In genomic region chr13:76634431-76635191, GRCh38 we compare ENCODE assay signal across 27 cellular contexts.
"Had no signal": no experiment of that assay in that cellular context is flagged by ENCODE, and none has a peak within 500 bp of the region (broad histone marks: within the 10 kb centered on the region; RNA-seq: fewer than 3 reads in every experiment).

No MANE protein-coding gene starts in this region.

- H3K36me3 ChIP-seq: ovary, prostate gland, thoracic aorta had no signal

- H3K27ac Mint-ChIP-seq: activated CD8-positive, alpha-beta T cell treated with anti-CD3 and anti-CD28 coated beads for 36 hours; activated naive CD4-positive, alpha-beta T cell treated with anti-CD3 and anti-CD28 coated beads, Interleukin-2, amount 50 U/mL, for 24 hours; activated naive CD8-positive, alpha-beta T cell treated with anti-CD3 and anti-CD28 coated beads, Interleukin-2, amount 50 U/mL, for 24 hours; activated T-helper 2 cell treated with anti-CD3 and anti-CD28 coated beads, Interferon-gamma antibody, Interleukin-2, Interleukin-4, amounts not matched to agents 10 μg/mL and 5 μg/mL and 100 μg/mL, durations not matched to agents 14 hours and 24 hours and 36 hours; endodermal cell; immature natural killer cell; stimulated activated effector memory CD8-positive, alpha-beta T cell treated with anti-CD3 and anti-CD28 coated beads, Interleukin-12 subunit alpha, Interleukin-12 subunit beta, amount 100 ng/mL, for 72 hours; stimulated activated naive CD8-positive, alpha-beta T cell treated with anti-CD3 and anti-CD28 coated beads, Interleukin-15, Interleukin-2, amounts not matched to agents 100 ng/mL and 50 ng/mL, for 24 hours had no signal

- DNase-seq: activated CD4-positive, alpha-beta T cell treated with anti-CD3 and anti-CD28 coated beads, Interleukin-2, amount 50 U/mL, for 1 hour; activated CD8-positive, alpha-beta T cell treated with anti-CD3 and anti-CD28 coated beads for 36 hours; activated naive CD8-positive, alpha-beta T cell treated with anti-CD3 and anti-CD28 coated beads, Interleukin-2, amount 50 U/mL, for 24 hours; activated T-cell treated with anti-CD3 and anti-CD28 coated beads, Interleukin-2, amount 50 U/mL, for 48 hours; amygdala; caudate nucleus; endodermal cell; foreskin fibroblast; head of caudate nucleus; hypothalamus; immature natural killer cell; kidney; left colon; mammary epithelial cell; ovary; retina; stimulated activated CD4-positive, alpha-beta T cell treated with anti-CD3 and anti-CD28 coated beads, Interleukin-4, amount 100 ng/mL, for 24 hours; trophoblast cell had no signal

- H3K4me3 ChIP-seq: ovary, prostate gland, skin epidermis, thoracic aorta had no signal

- ATAC-seq: activated CD8-positive, alpha-beta T cell treated with anti-CD3 and anti-CD28 coated beads for 36 hours; activated naive CD8-positive, alpha-beta T cell treated with anti-CD3 and anti-CD28 coated beads, Interleukin-2, amount 50 U/mL, for 24 hours; esophagus mucosa; left colon; stimulated activated effector memory CD8-positive, alpha-beta T cell treated with anti-CD3 and anti-CD28 coated beads, Interleukin-12 subunit alpha, Interleukin-12 subunit beta, amount 100 ng/mL, for 72 hours had no signal

- H3K4me1 Mint-ChIP-seq: activated naive CD4-positive, alpha-beta T cell treated with anti-CD3 and anti-CD28 coated beads, Interleukin-2, amount 50 U/mL, for 24 hours; activated naive CD8-positive, alpha-beta T cell treated with anti-CD3 and anti-CD28 coated beads, Interleukin-2, amount 50 U/mL, for 24 hours; endodermal cell; immature natural killer cell; stimulated activated effector memory CD8-positive, alpha-beta T cell treated with anti-CD3 and anti-CD28 coated beads, Interleukin-12 subunit alpha, Interleukin-12 subunit beta, amount 100 ng/mL, for 72 hours had no signal

- H3K9me3 Mint-ChIP-seq: activated CD8-positive, alpha-beta T cell treated with anti-CD3 and anti-CD28 coated beads for 36 hours; activated naive CD4-positive, alpha-beta T cell treated with anti-CD3 and anti-CD28 coated beads, Interleukin-2, amount 50 U/mL, for 24 hours; activated naive CD8-positive, alpha-beta T cell treated with anti-CD3 and anti-CD28 coated beads, Interleukin-2, amount 50 U/mL, for 24 hours; activated T-helper 2 cell treated with anti-CD3 and anti-CD28 coated beads, Interferon-gamma antibody, Interleukin-2, Interleukin-4, amounts not matched to agents 10 μg/mL and 5 μg/mL and 100 μg/mL, durations not matched to agents 14 hours and 24 hours and 36 hours; endodermal cell; nephron; stimulated activated effector memory CD8-positive, alpha-beta T cell treated with anti-CD3 and anti-CD28 coated beads, Interleukin-12 subunit alpha, Interleukin-12 subunit beta, amount 100 ng/mL, for 72 hours; stimulated activated naive CD8-positive, alpha-beta T cell treated with anti-CD3 and anti-CD28 coated beads, Interleukin-15, Interleukin-2, amounts not matched to agents 100 ng/mL and 50 ng/mL, for 24 hours had no signal

- H3K4me1 ChIP-seq: prostate gland had no signal

- H3K9me3 ChIP-seq: ovary, prostate gland, thoracic aorta had no signal

- H3K36me3 Mint-ChIP-seq: activated naive CD4-positive, alpha-beta T cell treated with anti-CD3 and anti-CD28 coated beads, Interleukin-2, amount 50 U/mL, for 24 hours; immature natural killer cell; stimulated activated effector memory CD8-positive, alpha-beta T cell treated with anti-CD3 and anti-CD28 coated beads, Interleukin-12 subunit alpha, Interleukin-12 subunit beta, amount 100 ng/mL, for 72 hours had no signal

- H3K27ac ChIP-seq: ovary, prostate gland, skin epidermis, thoracic aorta had no signal

- H3K27me3 ChIP-seq: ovary had no signal

- H3K4me3 Mint-ChIP-seq: activated CD8-positive, alpha-beta T cell treated with anti-CD3 and anti-CD28 coated beads for 36 hours; activated naive CD4-positive, alpha-beta T cell treated with anti-CD3 and anti-CD28 coated beads, Interleukin-2, amount 50 U/mL, for 24 hours; activated naive CD8-positive, alpha-beta T cell treated with anti-CD3 and anti-CD28 coated beads, Interleukin-2, amount 50 U/mL, for 24 hours; endodermal cell; immature natural killer cell; nephron; stimulated activated effector memory CD8-positive, alpha-beta T cell treated with anti-CD3 and anti-CD28 coated beads, Interleukin-12 subunit alpha, Interleukin-12 subunit beta, amount 100 ng/mL, for 72 hours; stimulated activated naive CD8-positive, alpha-beta T cell treated with anti-CD3 and anti-CD28 coated beads, Interleukin-15, Interleukin-2, amounts not matched to agents 100 ng/mL and 50 ng/mL, for 24 hours had no signal

- H3K27me3 Mint-ChIP-seq: activated naive CD8-positive, alpha-beta T cell treated with anti-CD3 and anti-CD28 coated beads, Interleukin-2, amount 50 U/mL, for 24 hours; stimulated activated naive CD8-positive, alpha-beta T cell treated with anti-CD3 and anti-CD28 coated beads, Interleukin-15, Interleukin-2, amounts not matched to agents 100 ng/mL and 50 ng/mL, for 24 hours had no signal
